Comparison of ENCODE assay signal across 10 cellular contexts in the genomic region with DNA sequence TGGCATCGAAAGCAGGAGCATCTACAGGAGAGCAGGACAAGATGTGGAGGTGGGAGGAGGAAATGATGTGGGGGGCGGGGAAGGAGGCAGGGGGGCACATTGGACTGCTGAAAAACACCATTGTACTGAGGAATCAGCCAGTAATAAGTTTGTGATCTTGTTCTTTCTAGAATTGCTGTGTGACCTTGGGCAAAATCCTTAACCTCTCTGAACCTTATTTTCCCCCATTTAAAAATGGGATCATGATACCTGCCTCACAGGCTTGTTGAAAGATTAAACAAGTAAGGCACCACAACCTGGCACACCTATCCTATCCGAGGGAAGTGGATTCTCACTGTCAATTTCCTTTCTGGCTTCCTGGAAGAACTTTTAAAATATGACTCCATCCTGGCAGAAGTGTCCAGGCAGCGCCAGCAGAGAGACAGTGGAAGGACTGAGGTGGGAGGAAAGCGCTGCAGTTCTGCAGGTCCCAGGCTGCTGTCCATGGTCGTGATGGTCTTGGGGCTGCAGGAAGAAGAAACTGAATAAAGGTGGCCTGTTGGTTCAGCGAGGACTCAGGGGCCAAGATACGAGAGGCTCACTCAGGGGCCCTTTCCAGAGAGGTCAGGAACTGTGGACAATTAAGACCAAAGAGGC. TPM values are rescaled to one million over a fixed set of nuclear protein-coding genes. Genes with fewer than 3 reads are reported as not detected.
DNase-seq lines count a peak whose midpoint lies in the region; ATAC-seq and TF ChIP-seq lines count a peak whose summit lies in the region.
"Had no signal": no experiment of that assay in that cellular context is flagged by ENCODE, and none has a peak within 500 bp of the region (broad histone marks: within the 10 kb centered on the region; RNA-seq: fewer than 3 reads in every experiment).

No MANE protein-coding gene starts in this region.

- H3K4me3 ChIP-seq in heart left ventricle, result no peak overlapping the region
- no peak overlapping the region for H3K4me3 ChIP-seq in Panc1 (ENCODE audit: low read depth in 2 of 2, low read length in 2 of 2)

- TF ChIP-seq CTCF in heart left ventricle (IDR thresholded peaks at IDR 0.05) (no peak), Panc1 (IDR thresholded peaks at IDR 0.05) (no peak)

- TF ChIP-seq POLR2A in heart left ventricle (IDR thresholded peaks at IDR 0.05), result no peak

- H3K4me1 ChIP-seq in heart left ventricle (peaks cover 0 to 8% (median 0%) of the 10 kb centered on the region in 12 donors), Panc1 (ENCODE audit: control insufficient read depth, insufficient read depth, low read length) (no peaks in the 10 kb centered on the region)

- 21 to 39% (median 37%) methylated on average over 8 of the region's 8 CpGs for WGBS in heart left ventricle, 4 donors

- H3K36me3 ChIP-seq in heart left ventricle (no peaks in the 10 kb centered on the region), Panc1 (ENCODE audit: control insufficient read depth, insufficient read depth, low read length) (no peaks in the 10 kb centered on the region)

- CTCF ChIA-PET in Panc1 (lab: Charles Lee), result interaction anchor here (1.1 kb wide), 1 partner anchor 520 kb away, joined by 4 read pairs; no protein-coding TSS in a partner anchor

- in situ Hi-C loops in Panc1 (cut with HindIII; ENCODE audit: low pct_unique_long_range_greater_than_20kb, low sequenced_read_pairs), result no loop called here

- H3K9me3 ChIP-seq in heart left ventricle (no peaks in the 10 kb centered on the region), Panc1 (ENCODE audit: control insufficient read depth, insufficient read depth, low read depth, low read length) (no peaks in the 10 kb centered on the region)

- H3K27me3 ChIP-seq in heart left ventricle, result peaks cover 0 to 39% (median 18%) of the 10 kb centered on the region in 9 donors
- peaks cover 22% of the 10 kb centered on the region for H3K27me3 ChIP-seq in Panc1 (ENCODE audit: control insufficient read depth, insufficient read depth, low read length)

- POLR2A ChIA-PET in Panc1 (lab: Charles Lee), result no interaction called here

- ATAC-seq in heart left ventricle (peak; percentile 23 to 46 (median 32)), Panc1 (peak; percentile 30), sciatic nerve (peak; percentile 33), GM21619 (IDR thresholded peaks at IDR 0.05; ENCODE audit: unreplicated experiment) (no peak)
- ATAC-seq: activated CD4-positive, CD25-positive, alpha-beta regulatory T cell treated with anti-CD3 and anti-CD28 coated beads, Interleukin-2, amount 50 U/mL, for 24 hours had no signal

- DNase-seq in heart left ventricle, result no peak
- no peak for DNase-seq in cardiac septum (ENCODE audit: low spot score)
- no peak for DNase-seq in Panc1 (ENCODE audit: low read depth, low spot score)
- peak; percentile 2 for DNase-seq in hepatic stellate cell (ENCODE audit: low spot score)
- DNase-seq in sciatic nerve (ENCODE audit: low spot score), result no peak
- no peak for DNase-seq in NCI-H2171 treated with DMSO at 0.1 percent for 48 hours (lab: John Stamatoyannopoulos, UW)
- DNase-seq in AG08396 (ENCODE audit: low spot score), result no peak
- DNase-seq: activated gamma-delta T cell treated with Interleukin-2 at 50 U/mL for 16 hours had no signal

- no TSS peak for BruUV-seq in Panc1 (replicated peaks; lab: Mats Ljungman, UMichigan)

- intact Hi-C loops in heart left ventricle (cut with DNase I) (loop anchor here in 9 of 10 donors (2.0 to 10.0 kb wide), 10 partner anchors 61 to 521 kb away; a partner anchor contains a TSS), cardiac septum (cut with DNase I) (loop anchor here (2.0 to 5.0 kb wide), 2 partner anchors 273 to 394 kb away; no protein-coding TSS in a partner anchor), Panc1 (cut with micrococcal nuclease; ENCODE audit: unreplicated experiment) (loop anchor here (5.0 kb wide), 1 partner anchor 519 kb away; no protein-coding TSS in a partner anchor), sciatic nerve (cut with DNase I) (loop anchor here (5.0 kb wide), 1 partner anchor 179 kb away; no protein-coding TSS in a partner anchor)

- H3K27ac ChIP-seq in heart left ventricle (no peak overlapping the region), Panc1 (ENCODE audit: low read length) (no peak overlapping the region)

RNA-seq across cellular contexts. Expression of a gene that starts 56.8 kb away (rescaled TPM):
- total RNA-seq in heart left ventricle (10 to 100 TPM in 8 of 9 donors, 1 to 10 TPM in 1; 9.7 to 49.6 (median 19.0) TPM), cardiac septum (95.1 TPM), Panc1 (2021; ENCODE audit: unreplicated experiment) (2.9 TPM), sciatic nerve (48.2 TPM)
- polyA plus RNA-seq in heart left ventricle, result 10 to 100 TPM; 11.2 to 17.6 TPM
- polyA plus RNA-seq in Panc1 (2012; ENCODE audit: insufficient read length), result 3.1 TPM
